In the genomic region with DNA sequence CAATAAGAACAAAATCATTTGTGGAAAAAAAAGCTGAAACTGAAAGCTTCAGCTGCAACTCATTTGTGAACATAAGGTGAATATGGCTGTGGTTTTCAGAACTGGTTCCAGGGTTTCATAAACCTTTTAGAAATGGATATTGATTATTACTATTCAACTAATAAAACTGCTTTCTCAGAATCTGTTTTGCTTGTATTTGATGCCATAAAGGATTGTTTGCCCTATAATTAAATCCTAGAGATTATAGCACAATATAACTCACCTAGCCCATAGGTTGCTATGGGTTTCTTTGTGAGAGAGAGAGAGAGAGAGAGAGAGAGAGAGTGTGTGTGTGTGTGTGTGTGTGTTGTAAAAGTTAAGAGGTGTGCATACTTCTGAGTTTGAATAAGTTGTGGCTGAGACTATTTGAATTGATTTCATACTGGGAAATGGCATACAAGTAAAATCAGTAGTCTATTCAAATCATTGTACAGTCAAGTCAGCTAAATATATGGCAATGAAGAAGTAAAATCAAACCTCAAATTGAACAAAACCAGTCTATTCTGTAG, we compare ENCODE assay signal across 10 cellular contexts.
DNase-seq lines count a peak whose midpoint lies in the region; ATAC-seq and TF ChIP-seq lines count a peak whose summit lies in the region.
"Had no signal": no experiment of that assay in that cellular context is flagged by ENCODE, and none has a peak within 500 bp of the region (broad histone marks: within the 10 kb centered on the region; RNA-seq: fewer than 3 reads in every experiment).

No MANE protein-coding gene starts in this region.

- peak overlapping the region; percentile 42 for H3K4me2 ChIP-seq in KMS-11
- H3K4me2 ChIP-seq in PC-3 (ENCODE audit: low read length) = no peak overlapping the region

- H3K9me2 ChIP-seq in PC-3 (replicated peaks; ENCODE audit: low read length) = no peaks in the 10 kb centered on the region

- H3K9me3 ChIP-seq in PC-3 (ENCODE audit: low read length) = no peaks in the 10 kb centered on the region
- H3K9me3 ChIP-seq: left ventricle myocardium inferior had no signal

- H3K36me3 ChIP-seq in KMS-11 (ENCODE audit: insufficient read depth) (no peaks in the 10 kb centered on the region), PC-3 (ENCODE audit: low read depth, low read length) (no peaks in the 10 kb centered on the region)
- H3K36me3 ChIP-seq: left ventricle myocardium inferior had no signal

- CTCF ChIA-PET in PC-3 (lab: Charles Lee) = no interaction called here

- POLR2A ChIA-PET in PC-3 (lab: Charles Lee; ENCODE audit: unreplicated experiment) = no interaction called here

- no peak for DNase-seq in left colon
- no peak for DNase-seq in cerebellar cortex (ENCODE audit: low spot score)
- DNase-seq in dedifferentiated amniotic fluid mesenchymal stem cell (ENCODE audit: extremely low spot score) = no peak
- DNase-seq in PC-3 = no peak
- DNase-seq: left ventricle myocardium inferior, MV-4-11 had no signal

- H2AFZ ChIP-seq in KMS-11 (ENCODE audit: low read depth) = no peak overlapping the region
- no peak overlapping the region for H2AFZ ChIP-seq in PC-3 (ENCODE audit: low read length)

- H3F3A ChIP-seq in PC-3 (ENCODE audit: low read length, unreplicated experiment) = no peaks in the 10 kb centered on the region

- TF ChIP-seq POLR2A in GM18505 (IDR thresholded peaks at IDR 0.05; ENCODE audit: borderline replicate concordance, extremely low read depth, insufficient read depth, insufficient read length) = no peak

- H3K27ac ChIP-seq in KMS-11 (no peak overlapping the region), PC-3 (ENCODE audit: low read length) (no peak overlapping the region)
- H3K27ac ChIP-seq: left ventricle myocardium inferior had no signal

- H3K9ac ChIP-seq in KMS-11 = no peak overlapping the region
- H3K9ac ChIP-seq in PC-3 (ENCODE audit: low read length) = no peak overlapping the region

- TF ChIP-seq CTCF in KMS-11 (conservative IDR thresholded peaks at IDR 0.05; ENCODE audit: low read depth, low read length) = no peak
- TF ChIP-seq CTCF in PC-3 (conservative IDR thresholded peaks at IDR 0.05; ENCODE audit: low read depth, low read length) = no peak

- BruUV-seq in PC-3 (replicated peaks; lab: Mats Ljungman, UMichigan) = no TSS peak

- H3K4me3 ChIP-seq in KMS-11 (IDR thresholded peaks at IDR 0.05; ENCODE audit: insufficient read depth, low read depth, low read length) = no peak overlapping the region
- no peak overlapping the region for H3K4me3 ChIP-seq in PC-3 (ENCODE audit: low read length)
- H3K4me3 ChIP-seq: left ventricle myocardium inferior had no signal

- H3K79me2 ChIP-seq in KMS-11 (ENCODE audit: insufficient read depth, low read depth) = no peaks in the 10 kb centered on the region
- H3K79me2 ChIP-seq in PC-3 (ENCODE audit: low read length) = no peaks in the 10 kb centered on the region

- no peaks in the 10 kb centered on the region for H4K20me1 ChIP-seq in KMS-11 (ENCODE audit: insufficient read depth)
- H4K20me1 ChIP-seq in PC-3 (ENCODE audit: low read length) = no peaks in the 10 kb centered on the region

- no peaks in the 10 kb centered on the region for H3K27me3 ChIP-seq in KMS-11 (ENCODE audit: insufficient read depth, low read depth)
- no peaks in the 10 kb centered on the region for H3K27me3 ChIP-seq in PC-3 (ENCODE audit: low read length)

- intact Hi-C loops in left colon (cut with DNase I, micrococcal nuclease) (no loop called here), PC-3 (cut with micrococcal nuclease) (no loop called here)

- H3K4me1 ChIP-seq in KMS-11 (ENCODE audit: low read depth, poor library complexity, severe bottlenecking) (peaks cover 31% of the 10 kb centered on the region), PC-3 (ENCODE audit: insufficient read depth, low read length) (peaks cover 10% of the 10 kb centered on the region)
- H3K4me1 ChIP-seq: left ventricle myocardium inferior had no signal

- ATAC-seq in GM18505 (IDR thresholded peaks at IDR 0.05; ENCODE audit: unreplicated experiment) (peak; percentile 71), GM19372 (IDR thresholded peaks at IDR 0.05; ENCODE audit: low read depth, unreplicated experiment) (peak; percentile 61), HG02870 (IDR thresholded peaks at IDR 0.05; ENCODE audit: unreplicated experiment) (peak; percentile 88), left colon (no peak), PC-3 (no peak)

Comparison
In these comparisons a context has a peak if more than half of its experiments do, and no peak if none do; other contexts are left out.
1. ATAC-seq: peak in GM18505 (single experiment), GM19372 (single experiment) and HG02870 (single experiment); none in left colon (single experiment) and PC-3 (single experiment).